8 cellular contexts compared by ENCODE assay signal in genomic region chr6:7136859-7137334, GRCh38. TPM values are rescaled to one million over a fixed set of nuclear protein-coding genes. Genes with fewer than 3 reads are reported as not detected.
A peak's percentile ranks its signal among the peaks of the same experiment; 100 is the strongest.
DNase-seq lines count a peak whose midpoint lies in the region; ATAC-seq and TF ChIP-seq lines count a peak whose summit lies in the region.

No MANE protein-coding gene starts in this region.

- no peaks in the 10 kb centered on the region for H3K27me3 Mint-ChIP-seq in stimulated activated naive CD8-positive, alpha-beta T cell treated with anti-CD3 and anti-CD28 coated beads, Interleukin-15, amount 100 ng/mL, for 72 hours

- H3K4me1 ChIP-seq in MM.1S (ENCODE audit: low read length) = peaks cover 57% of the 10 kb centered on the region
- H3K4me1 ChIP-seq in esophagus (ENCODE audit: control insufficient read depth in 2 of 2, insufficient read depth in 2 of 2, low read length in 1 of 2) = peaks cover 5 to 6% of the 10 kb centered on the region in 2 donors

- H3K27ac ChIP-seq in MM.1S (ENCODE audit: low read length) (peak overlapping the region; percentile 97), esophagus (ENCODE audit: low read depth in 2 of 2, low read length in 1 of 2) (peak overlapping the region; percentile 79 to 87)

- H2AFZ ChIP-seq in MM.1S (ENCODE audit: low read length) = no peak overlapping the region

- peak overlapping the region; percentile 79 to 83 for H3K4me3 Mint-ChIP-seq in stimulated activated naive CD8-positive, alpha-beta T cell treated with anti-CD3 and anti-CD28 coated beads, Interleukin-15, amount 100 ng/mL, for 72 hours

- no peaks in the 10 kb centered on the region for H3K27me3 ChIP-seq in MM.1S (replicated peaks; ENCODE audit: insufficient read depth, low read length)
- no peaks in the 10 kb centered on the region for H3K27me3 ChIP-seq in esophagus (ENCODE audit: control insufficient read depth in 1 of 2, insufficient read depth in 2 of 2, low read length in 2 of 2)

- H3K9me3 ChIP-seq in MM.1S (replicated peaks; ENCODE audit: insufficient read depth, low read length) (no peaks in the 10 kb centered on the region), esophagus (ENCODE audit: control insufficient read depth in 2 of 2, insufficient read depth in 1 of 2, low read depth in 1 of 2, low read length in 1 of 2) (no peaks in the 10 kb centered on the region)

- H3K79me2 ChIP-seq in MM.1S (ENCODE audit: low read length) = peaks cover 69% of the 10 kb centered on the region

- no peaks in the 10 kb centered on the region for H3K9me2 ChIP-seq in MM.1S (replicated peaks; ENCODE audit: insufficient read depth, low read length)

- peak; percentile 51 for ATAC-seq in GM21528 (IDR thresholded peaks at IDR 0.05; ENCODE audit: low FRiP score, unreplicated experiment)
- no peak for ATAC-seq in stimulated activated naive CD8-positive, alpha-beta T cell treated with anti-CD3 and anti-CD28 coated beads, Interleukin-15, amount 100 ng/mL, for 72 hours

- DNase-seq in GM12864 (ENCODE audit: low read depth) (no peak), MM.1S (peak; percentile 57), foreskin fibroblast (no peak), NCI-H1694 treated with DMSO at 0.1 percent for 48 hours (lab: John Stamatoyannopoulos, UW) (no peak), AG08396 (ENCODE audit: low spot score) (no peak)
- DNase-seq in stimulated activated naive CD8-positive, alpha-beta T cell treated with anti-CD3 and anti-CD28 coated beads, Interleukin-15, amount 100 ng/mL, for 72 hours = no peak

- H3K4me1 Mint-ChIP-seq in stimulated activated naive CD8-positive, alpha-beta T cell treated with anti-CD3 and anti-CD28 coated beads, Interleukin-15, amount 100 ng/mL, for 72 hours = peaks cover 87% of the 10 kb centered on the region

- no peaks in the 10 kb centered on the region for H4K20me1 ChIP-seq in MM.1S (ENCODE audit: insufficient read depth, low read length)

- H3K9me3 Mint-ChIP-seq in stimulated activated naive CD8-positive, alpha-beta T cell treated with anti-CD3 and anti-CD28 coated beads, Interleukin-15, amount 100 ng/mL, for 72 hours = no peaks in the 10 kb centered on the region

- peak overlapping the region; percentile 89 for H3K4me2 ChIP-seq in MM.1S (ENCODE audit: low read depth, low read length)

- peak overlapping the region; percentile 78 for H3K9ac ChIP-seq in MM.1S (ENCODE audit: low read length)

- H3K36me3 ChIP-seq in MM.1S (replicated peaks; ENCODE audit: insufficient read depth, low read length) (no peaks in the 10 kb centered on the region), esophagus (ENCODE audit: control insufficient read depth in 2 of 2, insufficient read depth in 2 of 2, low read length in 1 of 2) (no peaks in the 10 kb centered on the region)

- H3F3A ChIP-seq in MM.1S (ENCODE audit: insufficient read depth, low read length) = peaks cover 59% of the 10 kb centered on the region

- no peak for TF ChIP-seq CTCF in GM12864 (IDR thresholded peaks at IDR 0.05; ENCODE audit: low read depth, low read length, missing control alignments)
- no peak for TF ChIP-seq CTCF in MM.1S (IDR thresholded peaks at IDR 0.05; ENCODE audit: low read length)
- no peak for TF ChIP-seq CTCF in foreskin fibroblast (IDR thresholded peaks at IDR 0.05; ENCODE audit: low read depth, low read length)

- peak overlapping the region; percentile 69 to 83 for H3K27ac Mint-ChIP-seq in stimulated activated naive CD8-positive, alpha-beta T cell treated with anti-CD3 and anti-CD28 coated beads, Interleukin-15, amount 100 ng/mL, for 72 hours

- WGBS in esophagus, 2 donors = 70 to 73% methylated on average over 8 of the region's 8 CpGs

- H3K4me3 ChIP-seq in GM12864 (ENCODE audit: low read depth, low read length) (peak overlapping the region; percentile 41), MM.1S (ENCODE audit: low read length) (peak overlapping the region; percentile 35), esophagus (ENCODE audit: low read depth in 1 of 2, low read length in 2 of 2) (no peak overlapping the region), foreskin fibroblast (ENCODE audit: low read depth in 1 of 2, low read length in 2 of 2) (no peak overlapping the region)

RNA-seq across cellular contexts. Expression of gene RREB1, which starts 29.1 kb away (rescaled TPM):
- polyA plus RNA-seq in esophagus = 10 to 100 TPM; 13.0 to 19.7 TPM

Comparison
In these comparisons a context has a peak if more than half of its experiments do, and no peak if none do; other contexts are left out.
1. H3K4me3 ChIP-seq: peak in GM12864 (single experiment) and MM.1S (single experiment); none in esophagus (0 of 2) and foreskin fibroblast (0 of 2).